In the genomic region with DNA sequence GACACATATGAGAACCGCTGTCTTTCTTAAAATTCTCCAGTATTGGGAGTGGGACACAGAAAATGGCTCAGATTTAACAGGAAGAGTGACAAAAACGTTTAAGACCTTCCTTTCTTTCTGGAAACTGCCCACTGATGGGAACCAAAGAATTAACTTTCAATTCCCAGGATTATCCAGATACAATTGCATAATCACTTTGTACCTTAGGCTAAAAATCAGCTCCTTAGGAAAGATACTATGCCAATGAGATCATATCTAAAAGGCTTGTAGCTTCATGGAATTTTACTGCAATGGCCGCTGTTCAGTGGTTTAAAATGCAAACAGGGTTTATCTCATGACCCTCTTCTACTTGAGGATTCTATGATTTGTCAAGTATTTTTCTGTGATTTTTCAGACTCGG, we compare ENCODE assay signal across 19 cellular contexts.
"Had no signal": no experiment of that assay in that cellular context is flagged by ENCODE, and none has a peak within 500 bp of the region (broad histone marks: within the 10 kb centered on the region; RNA-seq: fewer than 3 reads in every experiment).

No MANE protein-coding gene starts in this region.

- H3K9me3 Mint-ChIP-seq: activated CD8-positive, alpha-beta T cell treated with anti-CD3 and anti-CD28 coated beads for 36 hours; activated naive CD4-positive, alpha-beta T cell treated with anti-CD3 and anti-CD28 coated beads, Interleukin-2, amount 10 ng/mL, durations not matched to agents 7 days and 5 days; activated naive CD8-positive, alpha-beta T cell treated with anti-CD3 and anti-CD28 coated beads, Interleukin-2, amount 50 U/mL, for 24 hours; dendritic cell treated with granulocyte-macrophage colony-stimulating factor and Interleukin-4, amounts not matched to agents 40 ng/mL and 50 ng/mL, for 4 days; WTC11 had no signal

- H3K4me1 Mint-ChIP-seq: activated naive CD4-positive, alpha-beta T cell treated with anti-CD3 and anti-CD28 coated beads, Interleukin-2, amount 10 ng/mL, durations not matched to agents 7 days and 5 days; activated naive CD8-positive, alpha-beta T cell treated with anti-CD3 and anti-CD28 coated beads, Interleukin-2, amount 50 U/mL, for 24 hours had no signal

- H3K9me3 ChIP-seq: esophagus squamous epithelium, right atrium auricular region, thyroid gland had no signal

- DNase-seq: activated CD4-positive, alpha-beta T cell treated with anti-CD3 and anti-CD28 coated beads for 48 hours; activated CD8-positive, alpha-beta T cell treated with anti-CD3 and anti-CD28 coated beads for 36 hours; activated effector memory CD4-positive, alpha-beta T cell treated with Interleukin-2 at 50 U/mL for 16 hours; activated naive CD4-positive, alpha-beta T cell treated with anti-CD3 and anti-CD28 coated beads, Interleukin-2, amount 10 ng/mL, durations not matched to agents 7 days and 5 days; activated naive CD8-positive, alpha-beta T cell treated with anti-CD3 and anti-CD28 coated beads, Interleukin-2, amount 50 U/mL, for 24 hours; activated T-cell treated with anti-CD3 and anti-CD28 coated beads, Interleukin-2, amount 50 U/mL, for 1 hour; anterior cingulate cortex; effector memory CD4-positive, alpha-beta T cell; esophagus squamous epithelium; left colon; midbrain; stimulated activated CD4-positive, alpha-beta T cell treated with anti-CD3 and anti-CD28 coated beads, Interleukin-12 subunit alpha, Interleukin-12 subunit beta, amount 100 ng/mL, for 4 hours; stimulated activated CD4-positive, alpha-beta T cell treated with anti-CD3 and anti-CD28 coated beads, Interleukin-1b, Interleukin-23, amount 100 ng/mL, for 48 hours; stimulated activated naive CD4-positive, alpha-beta T cell treated with Interleukin-2 at 50 U/mL for 16 hours; thyroid gland had no signal

- H3K4me3 Mint-ChIP-seq: activated CD8-positive, alpha-beta T cell treated with anti-CD3 and anti-CD28 coated beads for 36 hours; activated naive CD4-positive, alpha-beta T cell treated with anti-CD3 and anti-CD28 coated beads, Interleukin-2, amount 10 ng/mL, durations not matched to agents 7 days and 5 days; activated naive CD8-positive, alpha-beta T cell treated with anti-CD3 and anti-CD28 coated beads, Interleukin-2, amount 50 U/mL, for 24 hours; dendritic cell treated with granulocyte-macrophage colony-stimulating factor and Interleukin-4, amounts not matched to agents 40 ng/mL and 50 ng/mL, for 4 days; WTC11 had no signal

- H3K27ac Mint-ChIP-seq: activated CD8-positive, alpha-beta T cell treated with anti-CD3 and anti-CD28 coated beads for 36 hours; activated naive CD4-positive, alpha-beta T cell treated with anti-CD3 and anti-CD28 coated beads, Interleukin-2, amount 10 ng/mL, durations not matched to agents 7 days and 5 days; activated naive CD8-positive, alpha-beta T cell treated with anti-CD3 and anti-CD28 coated beads, Interleukin-2, amount 50 U/mL, for 24 hours; dendritic cell treated with granulocyte-macrophage colony-stimulating factor and Interleukin-4, amounts not matched to agents 40 ng/mL and 50 ng/mL, for 4 days; WTC11 had no signal

- H3K36me3 Mint-ChIP-seq: WTC11 had no signal

- H3K4me3 ChIP-seq: esophagus squamous epithelium, lung, right atrium auricular region, thyroid gland had no signal

- ATAC-seq: activated CD8-positive, alpha-beta T cell treated with anti-CD3 and anti-CD28 coated beads for 36 hours; activated naive CD8-positive, alpha-beta T cell treated with anti-CD3 and anti-CD28 coated beads, Interleukin-2, amount 50 U/mL, for 24 hours; left colon; WTC11 had no signal

- H3K27ac ChIP-seq: right atrium auricular region, thyroid gland had no signal

- H3K27me3 Mint-ChIP-seq: activated CD8-positive, alpha-beta T cell treated with anti-CD3 and anti-CD28 coated beads for 36 hours; activated naive CD4-positive, alpha-beta T cell treated with anti-CD3 and anti-CD28 coated beads, Interleukin-2, amount 10 ng/mL, durations not matched to agents 7 days and 5 days; activated naive CD8-positive, alpha-beta T cell treated with anti-CD3 and anti-CD28 coated beads, Interleukin-2, amount 50 U/mL, for 24 hours; dendritic cell treated with granulocyte-macrophage colony-stimulating factor and Interleukin-4, amounts not matched to agents 40 ng/mL and 50 ng/mL, for 4 days had no signal

- H3K36me3 ChIP-seq: right atrium auricular region had no signal

- H3K27me3 ChIP-seq: esophagus squamous epithelium, right atrium auricular region, thyroid gland had no signal
